9 cellular contexts compared by ENCODE assay signal in genomic region chr15:75043509-75044257, GRCh38. TPM values are rescaled to one million over a fixed set of nuclear protein-coding genes. Genes with fewer than 3 reads are reported as not detected.
DNase-seq lines count a peak whose midpoint lies in the region; FAIRE-seq and TF ChIP-seq lines count a peak whose summit lies in the region.
"Had no signal": no experiment of that assay in that cellular context is flagged by ENCODE, and none has a peak within 500 bp of the region (broad histone marks: within the 10 kb centered on the region; RNA-seq: fewer than 3 reads in every experiment).

No MANE protein-coding gene starts in this region.

- DNase-seq in DMS53 (lab: John Stamatoyannopoulos, UW) (peak; percentile 41), DMS53 treated with DMSO at 0.1 percent for 48 hours (lab: John Stamatoyannopoulos, UW; ENCODE audit: unreplicated experiment) (no peak), H54 (ENCODE audit: insufficient read length, low spot score) (peak; percentile 32), MM.1S (peak; percentile 86), ascending aorta (ENCODE audit: low spot score in 2 of 2) (peak; percentile 94 to 98), hepatic stellate cell (ENCODE audit: low spot score) (peak; percentile 95), sigmoid colon (peak; percentile 98), NCI-H446 treated with DMSO at 0.1 percent for 48 hours (lab: John Stamatoyannopoulos, UW) (no peak)

- H3F3A ChIP-seq in MM.1S (ENCODE audit: insufficient read depth, low read length), result peaks cover 50% of the 10 kb centered on the region

- peaks cover 61% of the 10 kb centered on the region for H3K79me2 ChIP-seq in MM.1S (ENCODE audit: low read length)

- H3K9me3 ChIP-seq in MM.1S (replicated peaks; ENCODE audit: insufficient read depth, low read length), result no peaks in the 10 kb centered on the region
- H3K9me3 ChIP-seq in ascending aorta, result no peaks in the 10 kb centered on the region
- no peaks in the 10 kb centered on the region for H3K9me3 ChIP-seq in sigmoid colon

- intact Hi-C loops in ascending aorta (cut with DNase I), result loop anchor here (1.0 to 2.0 kb wide), 4 partner anchors 14 to 161 kb away; no protein-coding TSS in a partner anchor
- intact Hi-C loops in sigmoid colon (cut with DNase I), result loop anchor here (1.0 kb wide), 1 partner anchor 161 kb away; no protein-coding TSS in a partner anchor

- H3K27ac ChIP-seq in MM.1S (ENCODE audit: low read length), result peak overlapping the region; percentile 92
- peak overlapping the region; percentile 92 to 95 for H3K27ac ChIP-seq in ascending aorta
- H3K27ac ChIP-seq in sigmoid colon, result peak overlapping the region; percentile 73 to 84 (median 80)
- H3K27ac ChIP-seq: 22Rv1 had no signal

- H3K27me3 ChIP-seq in MM.1S (replicated peaks; ENCODE audit: insufficient read depth, low read length) (no peaks in the 10 kb centered on the region), ascending aorta (no peaks in the 10 kb centered on the region), sigmoid colon (no peaks in the 10 kb centered on the region)

- no peaks in the 10 kb centered on the region for H4K20me1 ChIP-seq in MM.1S (ENCODE audit: insufficient read depth, low read length)

- H3K4me1 ChIP-seq in MM.1S (ENCODE audit: low read length) (peaks cover 60% of the 10 kb centered on the region), ascending aorta (peaks cover 25 to 41% of the 10 kb centered on the region in 2 donors), sigmoid colon (peaks cover 0 to 67% (median 55%) of the 10 kb centered on the region in 4 donors)

- peak overlapping the region; percentile 89 for H3K4me2 ChIP-seq in MM.1S (ENCODE audit: low read depth, low read length)

- TF ChIP-seq CTCF in MM.1S (IDR thresholded peaks at IDR 0.05; ENCODE audit: low read length) (peak; percentile 46), ascending aorta (IDR thresholded peaks at IDR 0.05) (peak; percentile 55 to 67 (median 65)), sigmoid colon (IDR thresholded peaks at IDR 0.05) (peak; percentile 17 to 45 (median 30))

- H3K36me3 ChIP-seq in MM.1S (replicated peaks; ENCODE audit: insufficient read depth, low read length) (no peaks in the 10 kb centered on the region), ascending aorta (no peaks in the 10 kb centered on the region), sigmoid colon (no peaks in the 10 kb centered on the region)

- no peaks in the 10 kb centered on the region for H3K9me2 ChIP-seq in MM.1S (replicated peaks; ENCODE audit: insufficient read depth, low read length)

- H3K9ac ChIP-seq in MM.1S (ENCODE audit: low read length), result peak overlapping the region; percentile 53

- peak in 2 of 4 donors; percentile 68 to 83 for TF ChIP-seq EP300 in sigmoid colon (IDR thresholded peaks at IDR 0.05)

- H3K4me3 ChIP-seq in MM.1S (ENCODE audit: low read length) (peak overlapping the region; percentile 54), ascending aorta (peak overlapping the region in 1 of 2 donors; percentile 28), sigmoid colon (peak overlapping the region in 1 of 4 donors; percentile 20)

- H2AFZ ChIP-seq in MM.1S (ENCODE audit: low read length), result no peak overlapping the region

- FAIRE-seq in H54 (lab: Jason Lieb, UNC), result no peak

- TF ChIP-seq POLR2A in H54 (IDR thresholded peaks at IDR 0.05; ENCODE audit: low read depth, low read length) (no peak), sigmoid colon (IDR thresholded peaks at IDR 0.05) (no peak)

- WGBS in sigmoid colon, 2 donors, result 46 to 65% methylated on average over 20 of the region's 20 CpGs

RNA-seq across cellular contexts. Expression of gene PPCDC, which starts 20.3 kb away (rescaled TPM):
- total RNA-seq in ascending aorta (8.9 TPM), sigmoid colon (10 to 100 TPM in 2 of 4 donors, 1 to 10 TPM in 2; 7.9 to 18.9 (median 12.0) TPM)
- polyA plus RNA-seq in sigmoid colon, result 10 to 100 TPM; 16.2 to 37.0 (median 31.2) TPM

RNA-seq across cellular contexts. Expression of gene SCAMP5, which starts 48.3 kb away (rescaled TPM):
- total RNA-seq in ascending aorta (0.43 TPM), sigmoid colon (1 to 10 TPM; 1.3 to 4.6 (median 2.9) TPM)
- 10 to 100 TPM in 2 of 3 donors, 1 to 10 TPM in 1; 2.4 to 26.5 (median 18.3) TPM for polyA plus RNA-seq in sigmoid colon

Comparison
In these comparisons a context has a peak if more than half of its experiments do, and no peak if none do; other contexts are left out.
1. DNase-seq: peak in DMS53 (single experiment), H54 (single experiment), MM.1S (single experiment), ascending aorta (2 of 2), hepatic stellate cell (single experiment) and sigmoid colon (single experiment); none in DMS53 treated with DMSO at 0.1 percent for 48 hours (single experiment) and NCI-H446 treated with DMSO at 0.1 percent for 48 hours (single experiment).
2. Peak in every context shown above with its lines, with median percentiles within 50 percentile points of each other: H3K27ac ChIP-seq and CTCF ChIP-seq.